In genomic region chr20:15257471-15257870, GRCh38 we compare ENCODE assay signal across 20 cellular contexts.
A peak's percentile ranks its signal among the peaks of the same experiment; 100 is the strongest.
DNase-seq lines count a peak whose midpoint lies in the region; ATAC-seq, FAIRE-seq and TF ChIP-seq lines count a peak whose summit lies in the region.
"Had no signal": no experiment of that assay in that cellular context is flagged by ENCODE, and none has a peak within 500 bp of the region (broad histone marks: within the 10 kb centered on the region; RNA-seq: fewer than 3 reads in every experiment).

No MANE protein-coding gene starts in this region.

- H3K27me3 ChIP-seq in breast epithelium: no peaks in the 10 kb centered on the region
- no peaks in the 10 kb centered on the region for H3K27me3 ChIP-seq in keratinocyte (ENCODE audit: control insufficient read depth, extremely low read depth, insufficient read depth, low read length)
- no peaks in the 10 kb centered on the region for H3K27me3 ChIP-seq in effector memory CD4-positive, alpha-beta T cell (replicated peaks; ENCODE audit: control insufficient read depth, insufficient read depth, low read length, poor library complexity, severe bottlenecking)
- H3K27me3 ChIP-seq: BLaER1 treated with 17β-estradiol and CSF1 and Interleukin-3, amounts not matched to agents 10 nM and 100 nM had no signal

- H3K27ac Mint-ChIP-seq in MCF 10A (ENCODE audit: low read depth, unreplicated experiment) (no peak overlapping the region), WTC11 (no peak overlapping the region)
- H3K27ac Mint-ChIP-seq: B cell; CD8-positive, alpha-beta T cell; H9 had no signal

- H3K4me3 Mint-ChIP-seq in MCF 10A (ENCODE audit: unreplicated experiment): no peak overlapping the region
- no peak overlapping the region for H3K4me3 Mint-ChIP-seq in WTC11
- H3K4me3 Mint-ChIP-seq: B cell; CD8-positive, alpha-beta T cell; H9 had no signal

- H3K9me3 Mint-ChIP-seq in MCF 10A (ENCODE audit: unreplicated experiment) (peaks cover 6% of the 10 kb centered on the region), WTC11 (peaks cover 3% of the 10 kb centered on the region; the same call in 1 of the 2 replicates)
- H3K9me3 Mint-ChIP-seq: CD8-positive, alpha-beta T cell; H9 had no signal

- H3K4me1 ChIP-seq in breast epithelium: no peaks in the 10 kb centered on the region
- no peaks in the 10 kb centered on the region for H3K4me1 ChIP-seq in keratinocyte (ENCODE audit: control insufficient read depth, extremely low read depth, insufficient read depth, low read length)
- no peaks in the 10 kb centered on the region for H3K4me1 ChIP-seq in effector memory CD4-positive, alpha-beta T cell (ENCODE audit: control insufficient read depth, insufficient read depth, low read length, poor library complexity, severe bottlenecking)
- H3K4me1 ChIP-seq: BLaER1 treated with 17β-estradiol and CSF1 and Interleukin-3, amounts not matched to agents 10 nM and 100 nM had no signal

- TF ChIP-seq POLR2A in breast epithelium (IDR thresholded peaks at IDR 0.05): no peak

- intact Hi-C loops in MCF 10A (cut with micrococcal nuclease) (no loop called here), breast epithelium (cut with DNase I; ENCODE audit: low total_unique reads) (no loop called here)

- ATAC-seq in WTC11: no peak
- ATAC-seq: CD8-positive, alpha-beta T cell; GM12878 had no signal

- H3K4me1 Mint-ChIP-seq in MCF 10A (ENCODE audit: insufficient read depth, unreplicated experiment) (no peaks in the 10 kb centered on the region), WTC11 (0 out of 2 replicates have a peak, but pooled peaks cover 3% of the 10 kb centered on the region)
- H3K4me1 Mint-ChIP-seq: B cell had no signal

- H3K36me3 ChIP-seq in breast epithelium: no peaks in the 10 kb centered on the region
- H3K36me3 ChIP-seq in keratinocyte (ENCODE audit: control insufficient read depth in 2 of 2, extremely low read depth in 1 of 2, insufficient read depth in 2 of 2, low read length in 2 of 2): no peaks in the 10 kb centered on the region
- H3K36me3 ChIP-seq in effector memory CD4-positive, alpha-beta T cell (ENCODE audit: control insufficient read depth, insufficient read depth, low read length): no peaks in the 10 kb centered on the region
- H3K36me3 ChIP-seq: BLaER1 treated with 17β-estradiol and CSF1 and Interleukin-3, amounts not matched to agents 10 nM and 100 nM had no signal

- CTCF ChIA-PET in MCF 10A (lab: Yijun Ruan, JAX) (interaction anchor here (0.5 to 1.6 kb wide), 2 partner anchors 35 to 1378 kb away, joined by 3 read pairs; no protein-coding TSS in a partner anchor), WTC11 (lab: Charles Lee) (no interaction called here)

- DNase-seq in MCF 10A (ENCODE audit: unreplicated experiment): peak; percentile 4
- DNase-seq in breast epithelium (ENCODE audit: low spot score in 2 of 2): no peak
- peak; percentile 27 for DNase-seq in choroid plexus epithelial cell (ENCODE audit: low read depth)
- DNase-seq in keratinocyte (ENCODE audit: low read depth, low spot score): no peak
- no peak for DNase-seq in effector memory CD4-positive, alpha-beta T cell
- no peak for DNase-seq in WTC11 (ENCODE audit: low spot score)
- DNase-seq in T-helper 2 cell: no peak
- DNase-seq: 8988T; CD8-positive, alpha-beta T cell; DMS 273 treated with DMSO at 0.1 percent for 48 hours; DMS53; DND-41; EL; H9 had no signal

- no peak overlapping the region for H3K4me3 ChIP-seq in breast epithelium
- no peak overlapping the region for H3K4me3 ChIP-seq in choroid plexus epithelial cell (ENCODE audit: low read depth, low read length)
- H3K4me3 ChIP-seq in keratinocyte (ENCODE audit: control insufficient read depth in 2 of 3, extremely low read depth in 1 of 3, insufficient read depth in 2 of 3, low read depth in 1 of 3, low read length in 3 of 3): no peak overlapping the region
- no peak overlapping the region for H3K4me3 ChIP-seq in effector memory CD4-positive, alpha-beta T cell (ENCODE audit: insufficient read depth, low read depth, low read length, poor library complexity, severe bottlenecking)
- H3K4me3 ChIP-seq: BLaER1 treated with 17β-estradiol and CSF1 and Interleukin-3, amounts not matched to agents 10 nM and 100 nM; GM12878 had no signal

- H3K27ac ChIP-seq in breast epithelium: no peak overlapping the region
- no peak overlapping the region for H3K27ac ChIP-seq in keratinocyte (ENCODE audit: control insufficient read depth, insufficient read depth, low read length)
- no peak overlapping the region for H3K27ac ChIP-seq in effector memory CD4-positive, alpha-beta T cell (ENCODE audit: insufficient read depth, low read length, poor library complexity, severe bottlenecking)
- H3K27ac ChIP-seq: BLaER1 treated with 17β-estradiol and CSF1 and Interleukin-3, amounts not matched to agents 10 nM and 100 nM; HL-60 had no signal

- H3K9me1 ChIP-seq in keratinocyte (ENCODE audit: control insufficient read depth, extremely low read depth, insufficient read depth, low read length): no peaks in the 10 kb centered on the region

- H3K27me3 Mint-ChIP-seq in MCF 10A (ENCODE audit: insufficient read depth, unreplicated experiment) (no peaks in the 10 kb centered on the region), WTC11 (ENCODE audit: low read depth) (no peaks in the 10 kb centered on the region)
- H3K27me3 Mint-ChIP-seq: B cell had no signal

- dilution Hi-C loops in keratinocyte (cut with MboI; ENCODE audit: extremely low pct_ligation_motif_present, low sequenced_read_pairs): no loop called here

- no peak overlapping the region for H2AFZ ChIP-seq in keratinocyte (ENCODE audit: control insufficient read depth, low read length)

- no peaks in the 10 kb centered on the region for H4K20me1 ChIP-seq in keratinocyte (ENCODE audit: control insufficient read depth, extremely low read depth, insufficient read depth, low read length)
- H4K20me1 ChIP-seq: BLaER1 treated with 17β-estradiol and CSF1 and Interleukin-3, amounts not matched to agents 10 nM and 100 nM had no signal

- H3K79me2 ChIP-seq in keratinocyte (ENCODE audit: control insufficient read depth, insufficient read depth, low read length): no peaks in the 10 kb centered on the region

- H3K9ac ChIP-seq in keratinocyte (ENCODE audit: control insufficient read depth, extremely low read depth, insufficient read depth, low read length): no peak overlapping the region
- H3K9ac ChIP-seq: BLaER1 treated with 17β-estradiol and CSF1 and Interleukin-3, amounts not matched to agents 10 nM and 100 nM had no signal

- POLR2A ChIA-PET in MCF 10A (lab: Yijun Ruan, JAX) (interaction anchor here (0.6 kb wide), 1 partner anchor 96 kb away, joined by 3 read pairs; no protein-coding TSS in a partner anchor), WTC11 (lab: Charles Lee) (no interaction called here)

- peak; percentile 29 for FAIRE-seq in keratinocyte (lab: Jason Lieb, UNC)
- FAIRE-seq: GM12878, GM19239, H1 had no signal

- no TSS peak for BruUV-seq in MCF 10A (replicated peaks; lab: Mats Ljungman, UMichigan)

- TF ChIP-seq CTCF in MCF 10A (IDR thresholded peaks at IDR 0.05; ENCODE audit: unreplicated experiment): no peak
- TF ChIP-seq CTCF in breast epithelium (IDR thresholded peaks at IDR 0.05): no peak
- TF ChIP-seq CTCF in choroid plexus epithelial cell (conservative IDR thresholded peaks at IDR 0.05; ENCODE audit: low read depth, low read length): no peak
- no peak for TF ChIP-seq CTCF in keratinocyte (optimal IDR thresholded peaks at IDR 0.05 in 1 of 3, IDR thresholded peaks at IDR 0.05 in 1 of 3, conservative IDR thresholded peaks at IDR 0.05 in 1 of 3; ENCODE audit: extremely low read depth in 1 of 3, insufficient read depth in 2 of 3, low read length in 3 of 3)
- no peak for TF ChIP-seq CTCF in WTC11 (IDR thresholded peaks at IDR 0.05)

- H3K36me3 Mint-ChIP-seq in MCF 10A (ENCODE audit: insufficient read depth, unreplicated experiment) (no peaks in the 10 kb centered on the region), WTC11 (no peaks in the 10 kb centered on the region)
- H3K36me3 Mint-ChIP-seq: CD8-positive, alpha-beta T cell had no signal

- H3K4me2 ChIP-seq in keratinocyte (ENCODE audit: control insufficient read depth, extremely low read depth, insufficient read depth, low read depth, low read length): no peak overlapping the region
- H3K4me2 ChIP-seq: BLaER1 treated with 17β-estradiol and CSF1 and Interleukin-3, amounts not matched to agents 10 nM and 100 nM had no signal

- H3K9me3 ChIP-seq in breast epithelium (no peaks in the 10 kb centered on the region), keratinocyte (ENCODE audit: control insufficient read depth, low read depth, low read length) (no peaks in the 10 kb centered on the region)
- no peaks in the 10 kb centered on the region for H3K9me3 ChIP-seq in effector memory CD4-positive, alpha-beta T cell (ENCODE audit: control insufficient read depth, low read length)
- H3K9me3 ChIP-seq: BLaER1 treated with 17β-estradiol and CSF1 and Interleukin-3, amounts not matched to agents 10 nM and 100 nM had no signal

TF ChIP-seq in WTC11, 78 proteins besides CTCF, POLR2A, EP300 and RAD21:
- TF ChIP-seq ATF1 (CRISPR knock-in tag; IDR thresholded peaks at IDR 0.05) (no peak), CREM (CRISPR knock-in tag; IDR thresholded peaks at IDR 0.05) (no peak), ZNF425 (CRISPR knock-in tag; conservative IDR thresholded peaks at IDR 0.05) (no peak), ZNF317 (CRISPR knock-in tag; IDR thresholded peaks at IDR 0.05; ENCODE audit: borderline replicate concordance, low read depth) (no peak), JUN (CRISPR knock-in tag; IDR thresholded peaks at IDR 0.05) (no peak)

Comparison
In these comparisons a context has a peak if more than half of its experiments do, and no peak if none do; other contexts are left out.
1. DNase-seq: peak in MCF 10A (single experiment) and choroid plexus epithelial cell (single experiment); none in breast epithelium (0 of 2), keratinocyte (single experiment), effector memory CD4-positive, alpha-beta T cell (0 of 3), WTC11 (single experiment) and T-helper 2 cell (0 of 5).